ENCODE assay signal across 1 cellular context in the genomic region with DNA sequence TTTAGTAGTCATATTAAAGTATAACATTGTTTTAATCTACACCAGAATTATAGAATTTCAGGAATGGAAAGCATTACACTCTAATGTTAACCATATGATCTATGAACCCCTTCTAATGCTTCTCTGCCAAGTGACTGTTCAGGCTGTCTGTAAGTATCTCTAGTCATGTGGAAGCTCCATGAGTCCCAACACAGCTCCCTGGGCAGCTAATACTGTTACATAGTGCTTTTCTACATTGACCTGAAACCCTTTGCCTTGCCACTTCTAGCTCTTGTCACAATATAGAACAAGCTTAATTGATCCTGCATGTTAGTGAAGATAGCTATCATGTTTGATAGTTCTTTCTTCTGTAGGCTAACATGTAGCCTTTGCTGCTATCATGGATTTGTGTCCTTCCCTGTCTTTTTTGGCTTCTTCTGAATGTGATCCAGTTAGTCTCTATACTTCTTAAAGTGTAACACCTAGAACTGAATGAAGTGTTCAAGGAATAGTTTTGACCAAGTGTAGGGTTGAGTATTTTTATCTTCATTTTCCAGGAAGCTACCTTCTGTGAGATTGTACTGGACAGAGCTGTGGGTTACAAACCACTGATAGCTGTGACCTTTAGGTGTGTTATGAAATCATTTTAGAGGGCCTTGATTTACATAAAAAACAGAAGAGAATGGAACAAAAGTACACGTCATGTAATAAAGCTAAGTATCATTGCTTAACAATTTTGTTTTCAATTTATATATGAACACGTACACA.
TF ChIP-seq lines count a peak whose summit lies in the region.

No MANE protein-coding gene starts in this region.

TF ChIP-seq in SK-N-SH treated with all-trans-retinoic acid at 6 μM for 48 hours, 23 proteins besides CTCF, POLR2A, EP300 and RAD21 (continued from another document):
- TF ChIP-seq, protein P1, sequence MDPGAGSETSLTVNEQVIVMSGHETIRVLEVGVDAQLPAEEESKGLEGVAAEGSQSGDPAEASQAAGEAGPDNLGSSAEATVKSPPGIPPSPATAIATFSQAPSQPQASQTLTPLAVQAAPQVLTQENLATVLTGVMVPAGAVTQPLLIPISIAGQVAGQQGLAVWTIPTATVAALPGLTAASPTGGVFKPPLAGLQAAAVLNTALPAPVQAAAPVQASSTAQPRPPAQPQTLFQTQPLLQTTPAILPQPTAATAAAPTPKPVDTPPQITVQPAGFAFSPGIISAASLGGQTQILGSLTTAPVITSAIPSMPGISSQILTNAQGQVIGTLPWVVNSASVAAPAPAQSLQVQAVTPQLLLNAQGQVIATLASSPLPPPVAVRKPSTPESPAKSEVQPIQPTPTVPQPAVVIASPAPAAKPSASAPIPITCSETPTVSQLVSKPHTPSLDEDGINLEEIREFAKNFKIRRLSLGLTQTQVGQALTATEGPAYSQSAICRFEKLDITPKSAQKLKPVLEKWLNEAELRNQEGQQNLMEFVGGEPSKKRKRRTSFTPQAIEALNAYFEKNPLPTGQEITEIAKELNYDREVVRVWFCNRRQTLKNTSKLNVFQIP (CRISPR knock-in tag; IDR thresholded peaks at IDR 0.05; ENCODE audit: borderline replicate concordance, low read depth), result no peak
- no peak for TF ChIP-seq ZNF565 (CRISPR knock-in tag; conservative IDR thresholded peaks at IDR 0.05; ENCODE audit: low read depth)
- no peak for TF ChIP-seq ISL1 (CRISPR knock-in tag; IDR thresholded peaks at IDR 0.05)
- no peak for TF ChIP-seq PATZ1 (CRISPR knock-in tag; IDR thresholded peaks at IDR 0.05; ENCODE audit: borderline replicate concordance)
- no peak for TF ChIP-seq PPARA (CRISPR knock-in tag; IDR thresholded peaks at IDR 0.05; ENCODE audit: borderline replicate concordance)
- TF ChIP-seq ZFP3 (CRISPR knock-in tag; IDR thresholded peaks at IDR 0.05), result no peak
